ENCODE assay signal across 14 cellular contexts in the genomic region with DNA sequence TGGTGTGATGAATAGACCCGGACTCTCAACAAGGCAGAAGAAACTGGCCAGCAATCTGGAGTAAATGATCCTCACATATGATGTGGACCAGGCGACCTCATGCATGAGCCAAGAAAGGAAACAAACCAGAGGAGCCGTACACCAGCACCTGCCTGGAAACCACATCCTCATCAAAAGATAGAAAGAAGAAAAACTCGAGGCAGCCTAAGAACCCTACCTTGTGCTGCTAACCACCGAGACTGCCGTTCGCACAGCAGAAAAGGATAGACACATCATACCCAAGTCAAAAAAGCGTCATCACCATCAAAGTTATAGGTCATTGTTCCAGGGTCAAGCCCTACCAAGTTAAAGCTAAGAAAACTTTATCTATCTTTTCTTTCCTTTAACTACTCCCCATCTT.
DNase-seq lines count a peak whose midpoint lies in the region; ATAC-seq, FAIRE-seq and TF ChIP-seq lines count a peak whose summit lies in the region.
"Had no signal": no experiment of that assay in that cellular context is flagged by ENCODE, and none has a peak within 500 bp of the region (broad histone marks: within the 10 kb centered on the region; RNA-seq: fewer than 3 reads in every experiment).

No MANE protein-coding gene starts in this region.

- no peak overlapping the region for H3K4me2 ChIP-seq in neuronal stem cell (ENCODE audit: insufficient read depth, low read length, poor library complexity, severe bottlenecking)

- H2BK12ac ChIP-seq in neuronal stem cell (ENCODE audit: low read length) = no peak overlapping the region

- no peaks in the 10 kb centered on the region for H3K36me3 ChIP-seq in CD4-positive, alpha-beta memory T cell (ENCODE audit: insufficient read depth, low read length)
- no peaks in the 10 kb centered on the region for H3K36me3 ChIP-seq in heart left ventricle
- H3K36me3 ChIP-seq in neuronal stem cell (replicated peaks in 1 of 2; ENCODE audit: control insufficient read depth in 2 of 2, insufficient read depth in 2 of 2, low read length in 2 of 2) = no peaks in the 10 kb centered on the region
- no peaks in the 10 kb centered on the region for H3K36me3 ChIP-seq in kidney (ENCODE audit: control insufficient read depth in 1 of 2, insufficient read depth in 2 of 2, low read length in 2 of 2)
- H3K36me3 ChIP-seq: ovary, upper lobe of right lung had no signal

- peak; percentile 60 to 75 (median 70) for DNase-seq in CD4-positive, alpha-beta memory T cell
- peak; percentile 3 to 8 for DNase-seq in activated CD4-positive, alpha-beta T cell treated with anti-CD3 and anti-CD28 coated beads, Interleukin-2, amount 50 U/mL, for 4 hours
- DNase-seq in immature natural killer cell (peak in 2 of 3 donors; percentile 2 to 7), heart left ventricle (no peak), neuronal stem cell (ENCODE audit: low spot score) (no peak), kidney (no peak)
- DNase-seq: ACHN, KBM-7, ovary, upper lobe of right lung had no signal

- peaks cover 15 to 26% (median 19%) of the 10 kb centered on the region in 4 donors for H3K4me1 Mint-ChIP-seq in CD4-positive, alpha-beta memory T cell
- peaks cover 10 to 25% of the 10 kb centered on the region in 2 donors for H3K4me1 Mint-ChIP-seq in immature natural killer cell

- no peak overlapping the region for H3K14ac ChIP-seq in neuronal stem cell (ENCODE audit: low read length)

- H3K9ac ChIP-seq in neuronal stem cell (ENCODE audit: low read depth, low read length, poor library complexity) (no peak overlapping the region), kidney (ENCODE audit: low read length in 2 of 2) (no peak overlapping the region)

- no peak for TF ChIP-seq POLR2A in heart left ventricle (IDR thresholded peaks at IDR 0.05)

- ATAC-seq in HG02870 (IDR thresholded peaks at IDR 0.05; ENCODE audit: unreplicated experiment) (peak; percentile 84), heart left ventricle (no peak), HG03045 (IDR thresholded peaks at IDR 0.05; ENCODE audit: unreplicated experiment) (no peak)
- ATAC-seq: Panc1 had no signal

- no peaks in the 10 kb centered on the region for H3K9me3 Mint-ChIP-seq in CD4-positive, alpha-beta memory T cell
- H3K9me3 Mint-ChIP-seq in immature natural killer cell = peaks cover 0 to 2% (median 0%) of the 10 kb centered on the region in 6 donors

- H3K36me3 Mint-ChIP-seq in CD4-positive, alpha-beta memory T cell = peaks cover 0 to 19% of the 10 kb centered on the region in 2 donors
- H3K36me3 Mint-ChIP-seq in immature natural killer cell = peaks cover 9 to 26% (median 21%) of the 10 kb centered on the region in 3 donors
- H3K36me3 Mint-ChIP-seq: brain had no signal

- peak overlapping the region in 7 of 8 donors; percentile 10 to 78 (median 31) for H3K4me3 Mint-ChIP-seq in CD4-positive, alpha-beta memory T cell
- peak overlapping the region in 1 of 5 donors; percentile 46 for H3K4me3 Mint-ChIP-seq in immature natural killer cell
- H3K4me3 Mint-ChIP-seq: brain had no signal

- POLR2A ChIA-PET in CD4-positive, alpha-beta memory T cell (lab: Charles Lee; ENCODE audit: partially characterized antibody) = interaction anchor here (0.7 to 1.0 kb wide), 5 partner anchors 10 to 130 kb away, joined by 3 to 4 read pairs (median 4); no protein-coding TSS in a partner anchor

- no peaks in the 10 kb centered on the region for H3K9me3 ChIP-seq in CD4-positive, alpha-beta memory T cell (ENCODE audit: control insufficient read depth in 1 of 2, low read length in 2 of 2)
- H3K9me3 ChIP-seq in heart left ventricle (no peaks in the 10 kb centered on the region), neuronal stem cell (replicated peaks in 1 of 2; ENCODE audit: control insufficient read depth in 2 of 2, insufficient read depth in 1 of 2, low read depth in 1 of 2, low read length in 2 of 2) (peaks cover 0 to 4% of the 10 kb centered on the region in 2 donors), kidney (ENCODE audit: control insufficient read depth in 1 of 2, low read length in 2 of 2) (no peaks in the 10 kb centered on the region)
- H3K9me3 ChIP-seq: ovary, upper lobe of right lung had no signal

- H2AFZ ChIP-seq in neuronal stem cell (ENCODE audit: low read length) = no peak overlapping the region

- no peak overlapping the region for H2BK120ac ChIP-seq in neuronal stem cell (ENCODE audit: low read depth, low read length)

- CTCF ChIA-PET in CD4-positive, alpha-beta memory T cell (lab: Charles Lee; ENCODE audit: partially characterized antibody) = interaction anchor here (0.7 to 2.3 kb wide), 4 partner anchors 13 to 235 kb away, joined by 3 to 7 read pairs (median 4); no protein-coding TSS in a partner anchor

- H3K4me3 ChIP-seq in CD4-positive, alpha-beta memory T cell (ENCODE audit: low read length in 2 of 2) = no peak overlapping the region
- no peak overlapping the region for H3K4me3 ChIP-seq in heart left ventricle
- no peak overlapping the region for H3K4me3 ChIP-seq in neuronal stem cell (ENCODE audit: low read length in 2 of 2)
- no peak overlapping the region for H3K4me3 ChIP-seq in kidney (ENCODE audit: low read length in 2 of 2)
- H3K4me3 ChIP-seq: ovary, upper lobe of right lung had no signal

- H3K23ac ChIP-seq in neuronal stem cell (ENCODE audit: low read depth, low read length, poor library complexity) = no peak overlapping the region

- H4K8ac ChIP-seq in neuronal stem cell (ENCODE audit: low read depth, low read length) = no peak overlapping the region

- no peaks in the 10 kb centered on the region for H3K27me3 Mint-ChIP-seq in CD4-positive, alpha-beta memory T cell
- H3K27me3 Mint-ChIP-seq in immature natural killer cell (ENCODE audit: low read depth in 3 of 3) = no peaks in the 10 kb centered on the region
- H3K27me3 Mint-ChIP-seq: brain had no signal

- H3K4me1 ChIP-seq in CD4-positive, alpha-beta memory T cell (ENCODE audit: insufficient read depth, low read length) = peaks cover 22% of the 10 kb centered on the region
- H3K4me1 ChIP-seq in heart left ventricle (no peaks in the 10 kb centered on the region), neuronal stem cell (ENCODE audit: control insufficient read depth in 2 of 2, insufficient read depth in 1 of 2, low read depth in 1 of 2, low read length in 2 of 2) (peaks cover 2 to 9% of the 10 kb centered on the region in 2 donors), kidney (ENCODE audit: control insufficient read depth in 1 of 2, insufficient read depth in 1 of 2, low read depth in 1 of 2, low read length in 2 of 2) (no peaks in the 10 kb centered on the region)

- no peak overlapping the region for H4K91ac ChIP-seq in neuronal stem cell (ENCODE audit: low read depth, low read length, poor library complexity)

- 82 to 91% (median 88%) methylated on average over 8 of the region's 8 CpGs for WGBS in heart left ventricle, 4 donors
- no CpG with 5 or more reads among the region's 8 CpGs for WGBS in neuronal stem cell (ENCODE audit: extremely low coverage in 2 of 2, insufficient read length in 2 of 2, insufficient replicate concordance in 1 of 2), 2 donors

- H3K18ac ChIP-seq in neuronal stem cell (ENCODE audit: low read length) = no peak overlapping the region

- no peaks in the 10 kb centered on the region for H3K79me1 ChIP-seq in neuronal stem cell (ENCODE audit: low read depth, low read length)

- no peak overlapping the region for H3K27ac ChIP-seq in CD4-positive, alpha-beta memory T cell (ENCODE audit: low read depth, low read length)
- no peak overlapping the region for H3K27ac ChIP-seq in heart left ventricle
- H3K27ac ChIP-seq in neuronal stem cell (replicated peaks; ENCODE audit: low read length) = no peak overlapping the region
- no peak overlapping the region for H3K27ac ChIP-seq in kidney (ENCODE audit: low read depth in 2 of 2, low read length in 2 of 2)
- H3K27ac ChIP-seq: ovary, upper lobe of right lung had no signal

- no peak overlapping the region for H2BK15ac ChIP-seq in neuronal stem cell (ENCODE audit: low read length)

- intact Hi-C loops in CD4-positive, alpha-beta memory T cell (cut with micrococcal nuclease) = loop anchor here (2.0 kb wide), 1 partner anchor 65 kb away; no protein-coding TSS in a partner anchor
- intact Hi-C loops in heart left ventricle (cut with DNase I) (no loop called here), kidney (cut with DNase I) (no loop called here)

- H3K27me3 ChIP-seq in CD4-positive, alpha-beta memory T cell (ENCODE audit: insufficient read depth, low read length) = no peaks in the 10 kb centered on the region
- H3K27me3 ChIP-seq in heart left ventricle = no peaks in the 10 kb centered on the region
- no peaks in the 10 kb centered on the region for H3K27me3 ChIP-seq in neuronal stem cell (ENCODE audit: control insufficient read depth in 3 of 3, insufficient read depth in 3 of 3, low read depth in 1 of 3, low read length in 3 of 3)
- H3K27me3 ChIP-seq: ovary, upper lobe of right lung had no signal

- H2AK5ac ChIP-seq in neuronal stem cell (ENCODE audit: low read depth, low read length) = no peak overlapping the region

- peak overlapping the region; percentile 5 to 91 (median 83) for H3K27ac Mint-ChIP-seq in CD4-positive, alpha-beta memory T cell
- peak overlapping the region in 3 of 6 donors; percentile 29 to 64 (median 37) for H3K27ac Mint-ChIP-seq in immature natural killer cell
- H3K27ac Mint-ChIP-seq: brain had no signal

- H3K4ac ChIP-seq in neuronal stem cell (ENCODE audit: low read length) = no peak overlapping the region

- FAIRE-seq in kidney (lab: Jason Lieb, UNC) = no peak

- H2BK5ac ChIP-seq in neuronal stem cell (ENCODE audit: low read length) = no peak overlapping the region

- TF ChIP-seq CTCF in heart left ventricle (IDR thresholded peaks at IDR 0.05) (no peak), kidney (IDR thresholded peaks at IDR 0.05; ENCODE audit: borderline replicate concordance, extremely low read depth, insufficient read depth) (no peak)

Comparison
In these comparisons a context has a peak if more than half of its experiments do, and no peak if none do; other contexts are left out.
1. DNase-seq: peak in CD4-positive, alpha-beta memory T cell (5 of 5), activated CD4-positive, alpha-beta T cell treated with anti-CD3 and anti-CD28 coated beads, Interleukin-2, amount 50 U/mL, for 4 hours (2 of 2) and immature natural killer cell (2 of 3); none in heart left ventricle (0 of 5), neuronal stem cell (single experiment) and kidney (single experiment).